22 cellular contexts compared by ENCODE assay signal in genomic region chr1:201911827-201912571, GRCh38. TPM values are rescaled to one million over a fixed set of nuclear protein-coding genes. Genes with fewer than 3 reads are reported as not detected.
DNase-seq lines count a peak whose midpoint lies in the region; ATAC-seq and TF ChIP-seq lines count a peak whose summit lies in the region.
"Had no signal": no experiment of that assay in that cellular context is flagged by ENCODE, and none has a peak within 500 bp of the region (broad histone marks: within the 10 kb centered on the region; RNA-seq: fewer than 3 reads in every experiment).

No MANE protein-coding gene starts in this region.

- H3K4me1 ChIP-seq in left ventricle myocardium inferior (peaks cover 9% of the 10 kb centered on the region), endodermal cell (ENCODE audit: control insufficient read depth, insufficient read depth, low read length) (peaks cover 3% of the 10 kb centered on the region), rectal smooth muscle tissue (ENCODE audit: control insufficient read depth, insufficient read depth, low read length) (peaks cover 74% of the 10 kb centered on the region), BE2C (peaks cover 8% of the 10 kb centered on the region), OCI-LY7 (ENCODE audit: insufficient read depth, low read length, poor library complexity, severe bottlenecking) (no peaks in the 10 kb centered on the region)

- H3K27ac ChIP-seq in left ventricle myocardium inferior (replicated peaks) (peak overlapping the region; percentile 57), endodermal cell (ENCODE audit: low read depth, low read length) (no peak overlapping the region), rectal smooth muscle tissue (ENCODE audit: low read depth, low read length) (peak overlapping the region; percentile 97), OCI-LY7 (ENCODE audit: low read depth, low read length, poor library complexity, severe bottlenecking) (no peak overlapping the region)

- no peak overlapping the region for H2AFZ ChIP-seq in OCI-LY7 (ENCODE audit: low read length)

- H3K27me3 ChIP-seq in left ventricle myocardium inferior (ENCODE audit: low read depth) (no peaks in the 10 kb centered on the region), endodermal cell (ENCODE audit: control insufficient read depth, insufficient read depth, low read length, poor library complexity, severe bottlenecking) (no peaks in the 10 kb centered on the region), rectal smooth muscle tissue (ENCODE audit: control insufficient read depth, insufficient read depth, low read length) (no peaks in the 10 kb centered on the region), BE2C (no peaks in the 10 kb centered on the region)

- no peak overlapping the region for H3K4me2 ChIP-seq in OCI-LY7 (ENCODE audit: low read length)

- peak overlapping the region; percentile 60 for H3K27ac Mint-ChIP-seq in endodermal cell
- H3K27ac Mint-ChIP-seq: activated CD8-positive, alpha-beta memory T cell treated with anti-CD3 and anti-CD28 coated beads, Interleukin-2, amount 10 ng/mL, durations not matched to agents 7 days and 5 days; CD8-positive, alpha-beta T cell; natural killer cell had no signal

- no peak overlapping the region for H3K4me3 ChIP-seq in left ventricle myocardium inferior
- no peak overlapping the region for H3K4me3 ChIP-seq in endodermal cell (ENCODE audit: low read length)
- H3K4me3 ChIP-seq in rectal smooth muscle tissue (ENCODE audit: low read length), result no peak overlapping the region
- no peak overlapping the region for H3K4me3 ChIP-seq in BE2C (ENCODE audit: low read depth, low read length)
- H3K4me3 ChIP-seq in OCI-LY7 (ENCODE audit: low read depth, low read length, poor library complexity, severe bottlenecking), result no peak overlapping the region
- H3K4me3 ChIP-seq: lung had no signal

- no peaks in the 10 kb centered on the region for H4K20me1 ChIP-seq in OCI-LY7 (ENCODE audit: insufficient read depth, low read length)

- CTCF ChIA-PET in OCI-LY7 (lab: Charles Lee; ENCODE audit: unreplicated experiment), result no interaction called here

- peaks cover 14% of the 10 kb centered on the region for H3K4me1 Mint-ChIP-seq in endodermal cell
- H3K4me1 Mint-ChIP-seq: natural killer cell had no signal

- H3K27me3 Mint-ChIP-seq in endodermal cell (ENCODE audit: insufficient read depth), result no peaks in the 10 kb centered on the region

- H3K9me3 ChIP-seq in left ventricle myocardium inferior (replicated peaks) (no peaks in the 10 kb centered on the region), endodermal cell (ENCODE audit: control insufficient read depth, low read length) (no peaks in the 10 kb centered on the region), BE2C (no peaks in the 10 kb centered on the region), OCI-LY7 (ENCODE audit: low read length) (no peaks in the 10 kb centered on the region)

- DNase-seq in left ventricle myocardium inferior (no peak), Right ventricle myocardium inferior (ENCODE audit: missing footprints) (no peak), endodermal cell (peak; percentile 83), BE2C (no peak), HCEC 1CT (no peak), OCI-LY7 (ENCODE audit: low spot score) (no peak)
- DNase-seq: ACHN; activated CD4-positive, CD25-positive, alpha-beta regulatory T cell treated with anti-CD3 and anti-CD28 coated beads, Interleukin-2, amount 50 U/mL, for 72 hours; activated CD8-positive, alpha-beta memory T cell treated with anti-CD3 and anti-CD28 coated beads, Interleukin-2, amount 10 ng/mL, durations not matched to agents 7 days and 5 days; activated gamma-delta T cell treated with Interleukin-2 at 50 U/mL for 16 hours; anterior cingulate cortex; CD8-positive, alpha-beta T cell; glutamatergic neuron; Kasumi-1; natural killer cell; NCI-H1417 treated with DMSO at 0.1 percent for 48 hours; NCI-H446 treated with DMSO at 0.1 percent for 48 hours; SIG-M5; stimulated activated CD4-positive, alpha-beta T cell treated with anti-CD3 and anti-CD28 coated beads, Interleukin-4, amount 100 ng/mL, for 1 hour had no signal

- H3K9me2 ChIP-seq in OCI-LY7 (ENCODE audit: insufficient read depth, low read length), result no peaks in the 10 kb centered on the region

- POLR2A ChIA-PET in OCI-LY7 (lab: Charles Lee), result interaction anchor here (0.6 kb wide), 1 partner anchor 737 kb away, joined by 4 read pairs; no protein-coding TSS in a partner anchor

- ATAC-seq in Right ventricle myocardium inferior (no peak), HG02798 (IDR thresholded peaks at IDR 0.05; ENCODE audit: poor library complexity, unreplicated experiment) (no peak)
- ATAC-seq: activated CD8-positive, alpha-beta memory T cell treated with anti-CD3 and anti-CD28 coated beads, Interleukin-2, amount 10 ng/mL, durations not matched to agents 7 days and 5 days; CD8-positive, alpha-beta T cell; natural killer cell had no signal

- H3K36me3 Mint-ChIP-seq in endodermal cell (ENCODE audit: low read depth), result no peaks in the 10 kb centered on the region
- H3K36me3 Mint-ChIP-seq: activated CD8-positive, alpha-beta memory T cell treated with anti-CD3 and anti-CD28 coated beads, Interleukin-2, amount 10 ng/mL, durations not matched to agents 7 days and 5 days; CD8-positive, alpha-beta T cell; natural killer cell had no signal

- H3K36me3 ChIP-seq in left ventricle myocardium inferior, result no peaks in the 10 kb centered on the region
- H3K36me3 ChIP-seq in endodermal cell (ENCODE audit: control insufficient read depth, insufficient read depth, low read length), result no peaks in the 10 kb centered on the region
- H3K36me3 ChIP-seq in rectal smooth muscle tissue (ENCODE audit: control insufficient read depth, insufficient read depth, low read length), result no peaks in the 10 kb centered on the region
- H3K36me3 ChIP-seq in BE2C, result no peaks in the 10 kb centered on the region
- H3K36me3 ChIP-seq in OCI-LY7 (ENCODE audit: insufficient read depth, low read length), result no peaks in the 10 kb centered on the region

- no TSS peak for BruUV-seq in OCI-LY7 (replicated peaks; lab: Mats Ljungman, UMichigan)

- H3K9ac ChIP-seq in endodermal cell (ENCODE audit: extremely low read depth, low read length, poor library complexity, severe bottlenecking) (no peak overlapping the region), rectal smooth muscle tissue (ENCODE audit: low read length) (no peak overlapping the region)

- TF ChIP-seq CTCF in left ventricle myocardium inferior (IDR thresholded peaks at IDR 0.05; ENCODE audit: borderline replicate concordance) (no peak), endodermal cell (conservative IDR thresholded peaks at IDR 0.05) (no peak), BE2C (IDR thresholded peaks at IDR 0.05; ENCODE audit: low read depth, low read length) (no peak), OCI-LY7 (conservative IDR thresholded peaks at IDR 0.05; ENCODE audit: low read length) (no peak)

- H3K9me3 Mint-ChIP-seq in endodermal cell, result no peaks in the 10 kb centered on the region
- H3K9me3 Mint-ChIP-seq: CD8-positive, alpha-beta T cell; natural killer cell had no signal

- H3K4me3 Mint-ChIP-seq in endodermal cell, result no peak overlapping the region
- H3K4me3 Mint-ChIP-seq: activated CD8-positive, alpha-beta memory T cell treated with anti-CD3 and anti-CD28 coated beads, Interleukin-2, amount 10 ng/mL, durations not matched to agents 7 days and 5 days; CD8-positive, alpha-beta T cell; natural killer cell had no signal

- WGBS in endodermal cell (ENCODE audit: insufficient coverage in 1 of 2, insufficient read length in 1 of 2), 2 experiments, result 70 to 74% methylated on average over 3 to 4 of the region's 4 CpGs

- intact Hi-C loops in left ventricle myocardium inferior (cut with micrococcal nuclease), result no loop called here
- intact Hi-C loops in Right ventricle myocardium inferior (cut with DNase I), result no loop called here
- intact Hi-C loops in OCI-LY7 (cut with micrococcal nuclease; ENCODE audit: unreplicated experiment), result no loop called here

- no peaks in the 10 kb centered on the region for H3K79me2 ChIP-seq in OCI-LY7 (ENCODE audit: insufficient read depth, low read depth, low read length)

RNA-seq across cellular contexts. Expression of gene SHISA4, which starts 23.3 kb away (rescaled TPM):
- 191 TPM for total RNA-seq in left ventricle myocardium inferior
- 159 TPM for total RNA-seq in Right ventricle myocardium inferior
- 1 to 10 TPM; 5.8 to 7.3 TPM for total RNA-seq in endodermal cell
- 12.7 TPM for polyA plus RNA-seq in endodermal cell (2013, experiment 1 of 2)
- polyA plus RNA-seq in endodermal cell (2013, experiment 2 of 2), result 11.1 TPM
- polyA plus RNA-seq in BE2C (2012; ENCODE audit: insufficient read depth, insufficient read length, low read depth), result 3.2 TPM
- 0.46 TPM in 1 of 2 replicates, not detected in the other for total RNA-seq in OCI-LY7 (2014; rRNA removed; shearing (Covaris generic))
- total RNA-seq in OCI-LY7 (2022), result not detected in 2 replicates
- total RNA-seq: CD8-positive, alpha-beta T cell had no signal

RNA-seq across cellular contexts. Expression of gene LMOD1, which starts 34.3 kb away (rescaled TPM):
- total RNA-seq in left ventricle myocardium inferior (9.2 TPM), Right ventricle myocardium inferior (10.8 TPM), endodermal cell (under 1 TPM; 0.31 to 0.60 TPM), OCI-LY7 (2022) (not detected in 2 replicates)
- 1.5 TPM for polyA plus RNA-seq in endodermal cell (2013, experiment 1 of 2)
- 1.6 TPM for polyA plus RNA-seq in endodermal cell (2013, experiment 2 of 2)
- 0.40 TPM for polyA plus RNA-seq in BE2C (2012; ENCODE audit: insufficient read depth, insufficient read length, low read depth)
- total RNA-seq in OCI-LY7 (2014; rRNA removed; shearing (Covaris generic)), result not detected in 2 replicates
- total RNA-seq: activated CD8-positive, alpha-beta memory T cell treated with anti-CD3 and anti-CD28 coated beads, Interleukin-2, amount 10 ng/mL, durations not matched to agents 7 days and 5 days; CD8-positive, alpha-beta T cell; natural killer cell had no signal

RNA-seq across cellular contexts. Expression of gene TIMM17A, which starts 43.3 kb away (rescaled TPM):
- total RNA-seq in left ventricle myocardium inferior (87.5 TPM), Right ventricle myocardium inferior (83.6 TPM), endodermal cell (10 to 100 TPM; 41.7 to 47.4 TPM), OCI-LY7 (2022) (55.6 and 67.2 TPM in 2 replicates)
- polyA plus RNA-seq in endodermal cell (2013, experiment 1 of 2), result 47.7 TPM
- 46.4 TPM for polyA plus RNA-seq in endodermal cell (2013, experiment 2 of 2)
- polyA plus RNA-seq in BE2C (2012; ENCODE audit: insufficient read depth, insufficient read length, low read depth), result 172 TPM
- total RNA-seq in OCI-LY7 (2014; rRNA removed; shearing (Covaris generic)), result 41.2 and 43.8 TPM in 2 replicates

Comparison
In these comparisons a context has a peak if more than half of its experiments do, and no peak if none do; other contexts are left out.
1. H3K27ac ChIP-seq: peak in left ventricle myocardium inferior (single experiment) and rectal smooth muscle tissue (single experiment); none in endodermal cell (single experiment) and OCI-LY7 (single experiment).
2. RNA of gene SHISA4, which starts 23.3 kb away (total RNA-seq): 191 TPM in left ventricle myocardium inferior (single experiment) and 159 TPM in Right ventricle myocardium inferior (single experiment); 5.8 to 7.3 TPM in endodermal cell and 0.46 TPM in OCI-LY7; every median in the first group is over 10 times any median in the second.